Comparison of ENCODE assay signal across 8 cellular contexts in genomic region chr22:46052801-46053562, GRCh38.
DNase-seq lines count a peak whose midpoint lies in the region; ATAC-seq, FAIRE-seq and TF ChIP-seq lines count a peak whose summit lies in the region.

No MANE protein-coding gene starts in this region.

- H3K36me3 Mint-ChIP-seq in CD4-positive, alpha-beta memory T cell: peaks cover 0 to 4% of the 10 kb centered on the region in 2 donors
- H3K36me3 Mint-ChIP-seq in activated T-cell treated with anti-CD3 and anti-CD28 coated beads, Interleukin-2, amount 50 U/mL, for 4 hours (ENCODE audit: insufficient read depth): no peaks in the 10 kb centered on the region

- peak overlapping the region; percentile 89 to 99 (median 94) for H3K27ac Mint-ChIP-seq in CD4-positive, alpha-beta memory T cell

- POLR2A ChIA-PET in CD4-positive, alpha-beta memory T cell (lab: Charles Lee; ENCODE audit: partially characterized antibody): interaction anchor here (0.7 to 6.8 kb wide), 11 partner anchors 9 to 1367 kb away, joined by 3 to 123 read pairs (median 8); no protein-coding TSS in a partner anchor

- peak overlapping the region; percentile 86 to 97 (median 90) for H3K4me3 Mint-ChIP-seq in CD4-positive, alpha-beta memory T cell
- peak overlapping the region; percentile 90 for H3K4me3 Mint-ChIP-seq in activated T-cell treated with anti-CD3 and anti-CD28 coated beads, Interleukin-2, amount 50 U/mL, for 4 hours

- peaks cover 67% of the 10 kb centered on the region for H3K4me1 ChIP-seq in CD4-positive, alpha-beta memory T cell (ENCODE audit: insufficient read depth, low read length)
- H3K4me1 ChIP-seq in Karpas-422 (ENCODE audit: low read length): peaks cover 54% of the 10 kb centered on the region

- intact Hi-C loops in CD4-positive, alpha-beta memory T cell (cut with micrococcal nuclease): no loop called here
- intact Hi-C loops in posterior vena cava (cut with DNase I): loop anchor here in 1 of 2 donors (10.0 kb wide), 1 partner anchor 52 kb away; no protein-coding TSS in a partner anchor

- FAIRE-seq in HTR-8/SVneo (lab: Jason Lieb, UNC): no peak

- H3K79me2 ChIP-seq in Karpas-422 (ENCODE audit: low read length): peaks cover 16% of the 10 kb centered on the region

- H3K27me3 Mint-ChIP-seq in CD4-positive, alpha-beta memory T cell: no peaks in the 10 kb centered on the region
- no peaks in the 10 kb centered on the region for H3K27me3 Mint-ChIP-seq in activated T-cell treated with anti-CD3 and anti-CD28 coated beads, Interleukin-2, amount 50 U/mL, for 4 hours (ENCODE audit: low read depth)

- peak in 1 of 2 donors; percentile 21 for ATAC-seq in activated T-cell treated with anti-CD3 and anti-CD28 coated beads, Interleukin-2, amount 50 U/mL, for 4 hours
- no peak for ATAC-seq in HG03108 (IDR thresholded peaks at IDR 0.05; ENCODE audit: unreplicated experiment)
- no peak for ATAC-seq in HG03378 (IDR thresholded peaks at IDR 0.05; ENCODE audit: unreplicated experiment)

- H3K9me2 ChIP-seq in Karpas-422 (replicated peaks; ENCODE audit: insufficient read depth, low read length): no peaks in the 10 kb centered on the region

- H4K20me1 ChIP-seq in Karpas-422 (ENCODE audit: insufficient read depth, low read depth, low read length): no peaks in the 10 kb centered on the region

- H3K9me3 Mint-ChIP-seq in CD4-positive, alpha-beta memory T cell: no peaks in the 10 kb centered on the region
- no peaks in the 10 kb centered on the region for H3K9me3 Mint-ChIP-seq in activated T-cell treated with anti-CD3 and anti-CD28 coated beads, Interleukin-2, amount 50 U/mL, for 4 hours

- peaks cover 12 to 65% (median 43%) of the 10 kb centered on the region in 4 donors for H3K4me1 Mint-ChIP-seq in CD4-positive, alpha-beta memory T cell
- H3K4me1 Mint-ChIP-seq in activated T-cell treated with anti-CD3 and anti-CD28 coated beads, Interleukin-2, amount 50 U/mL, for 4 hours (ENCODE audit: low read depth): peaks cover 69% of the 10 kb centered on the region

- no peaks in the 10 kb centered on the region for H3K9me3 ChIP-seq in CD4-positive, alpha-beta memory T cell (ENCODE audit: control insufficient read depth in 1 of 2, low read length in 2 of 2)
- H3K9me3 ChIP-seq in Karpas-422 (ENCODE audit: low read length): no peaks in the 10 kb centered on the region

- no peaks in the 10 kb centered on the region for H3K36me3 ChIP-seq in CD4-positive, alpha-beta memory T cell (ENCODE audit: insufficient read depth, low read length)
- no peaks in the 10 kb centered on the region for H3K36me3 ChIP-seq in Karpas-422 (ENCODE audit: insufficient read depth, low read length)

- TF ChIP-seq CTCF in foreskin fibroblast (IDR thresholded peaks at IDR 0.05; ENCODE audit: low read depth, low read length): no peak

- CTCF ChIA-PET in CD4-positive, alpha-beta memory T cell (lab: Charles Lee; ENCODE audit: partially characterized antibody): interaction anchor here (1.6 to 2.9 kb wide), 3 partner anchors 14 to 47 kb away, joined by 4 to 15 read pairs (median 4); no protein-coding TSS in a partner anchor

- peak in 1 of 5 donors; percentile 39 for DNase-seq in CD4-positive, alpha-beta memory T cell
- peak; percentile 87 for DNase-seq in Karpas-422
- no peak for DNase-seq in activated T-cell treated with anti-CD3 and anti-CD28 coated beads, Interleukin-2, amount 50 U/mL, for 4 hours
- DNase-seq in foreskin fibroblast: peak in 1 of 2 donors; percentile 83
- DNase-seq in posterior vena cava (ENCODE audit: low spot score): peak; percentile 82
- DNase-seq in HTR-8/SVneo (ENCODE audit: insufficient read length, low spot score): no peak

- H3K4me2 ChIP-seq in Karpas-422 (ENCODE audit: low read depth, low read length, poor library complexity, severe bottlenecking): peak overlapping the region; percentile 99

- peak overlapping the region; percentile 56 to 61 for H3K4me3 ChIP-seq in CD4-positive, alpha-beta memory T cell (ENCODE audit: low read length in 2 of 2)
- H3K4me3 ChIP-seq in Karpas-422 (ENCODE audit: low read length): peak overlapping the region; percentile 79
- peak overlapping the region; percentile 63 to 77 for H3K4me3 ChIP-seq in foreskin fibroblast (ENCODE audit: low read depth in 1 of 2, low read length in 2 of 2)

- 0 out of 2 replicates have a peak overlapping the region, but pooled peaks have one; percentile 22 for H2AFZ ChIP-seq in Karpas-422 (ENCODE audit: low read length)

- H3K27me3 ChIP-seq in CD4-positive, alpha-beta memory T cell (ENCODE audit: insufficient read depth, low read length): no peaks in the 10 kb centered on the region
- H3K27me3 ChIP-seq in Karpas-422 (ENCODE audit: low read length): no peaks in the 10 kb centered on the region

- peak overlapping the region; percentile 82 for H3K27ac ChIP-seq in CD4-positive, alpha-beta memory T cell (ENCODE audit: low read depth, low read length)
- H3K27ac ChIP-seq in Karpas-422 (ENCODE audit: low read length): peak overlapping the region; percentile 91

- peak overlapping the region; percentile 92 for H3K9ac ChIP-seq in Karpas-422 (ENCODE audit: low read length)

Comparison
In these comparisons a context has a peak if more than half of its experiments do, and no peak if none do; other contexts are left out.
1. DNase-seq: peak in Karpas-422 (single experiment) and posterior vena cava (single experiment); none in activated T-cell treated with anti-CD3 and anti-CD28 coated beads, Interleukin-2, amount 50 U/mL, for 4 hours (single experiment) and HTR-8/SVneo (single experiment).
2. Peak in every context shown above with its lines, with median percentiles within 50 percentile points of each other: H3K4me3 ChIP-seq.